Comparison of ENCODE assay signal across 11 cellular contexts in genomic region chr4:42399393-42399792, GRCh38. TPM values are rescaled to one million over a fixed set of nuclear protein-coding genes. Genes with fewer than 3 reads are reported as not detected.
DNase-seq lines count a peak whose midpoint lies in the region; ATAC-seq and TF ChIP-seq lines count a peak whose summit lies in the region.
"Had no signal": no experiment of that assay in that cellular context is flagged by ENCODE, and none has a peak within 500 bp of the region (broad histone marks: within the 10 kb centered on the region; RNA-seq: fewer than 3 reads in every experiment).

No MANE protein-coding gene starts in this region.

- no peak for TF ChIP-seq CTCF in coronary artery (IDR thresholded peaks at IDR 0.05)
- no peak for TF ChIP-seq CTCF in lower lobe of right lung (IDR thresholded peaks at IDR 0.05)

- H3K27me3 ChIP-seq in lower lobe of right lung (ENCODE audit: low read depth), result peaks cover 45% of the 10 kb centered on the region
- H3K27me3 ChIP-seq in subcutaneous abdominal adipose tissue (ENCODE audit: control insufficient read depth in 5 of 5, insufficient read depth in 4 of 5, low read length in 5 of 5), result peaks cover 20 to 43% (median 27%) of the 10 kb centered on the region in 5 donors

- H3K36me3 Mint-ChIP-seq in activated CD4-positive, alpha-beta T cell treated with anti-CD3 and anti-CD28 coated beads, Interleukin-2, amount 10 ng/mL, durations not matched to agents 24 days and 14 days (ENCODE audit: low read depth), result peaks cover 5% of the 10 kb centered on the region

- peak overlapping the region; percentile 83 for H3K4me3 ChIP-seq in coronary artery
- H3K4me3 ChIP-seq in lower lobe of right lung, result peak overlapping the region; percentile 57
- peak overlapping the region in 3 of 5 donors; percentile 63 to 73 (median 72) for H3K4me3 ChIP-seq in subcutaneous abdominal adipose tissue (ENCODE audit: low read depth in 1 of 5, low read length in 5 of 5)

- no peak overlapping the region for H3K9ac ChIP-seq in subcutaneous abdominal adipose tissue (ENCODE audit: low read length in 5 of 5)

- ATAC-seq in lower lobe of right lung, result no peak

- no peaks in the 10 kb centered on the region for H3K9me3 Mint-ChIP-seq in activated CD4-positive, alpha-beta T cell treated with anti-CD3 and anti-CD28 coated beads, Interleukin-2, amount 10 ng/mL, durations not matched to agents 24 days and 14 days
- H3K9me3 Mint-ChIP-seq: stimulated activated naive CD8-positive, alpha-beta T cell treated with anti-CD3 and anti-CD28 coated beads, Interleukin-15, Interleukin-2, amounts not matched to agents 100 ng/mL and 50 ng/mL, for 24 hours had no signal

- H3K4me1 Mint-ChIP-seq in activated CD4-positive, alpha-beta T cell treated with anti-CD3 and anti-CD28 coated beads, Interleukin-2, amount 10 ng/mL, durations not matched to agents 24 days and 14 days, result peaks cover 25% of the 10 kb centered on the region

- peaks cover 73% of the 10 kb centered on the region for H3K27me3 Mint-ChIP-seq in activated CD4-positive, alpha-beta T cell treated with anti-CD3 and anti-CD28 coated beads, Interleukin-2, amount 10 ng/mL, durations not matched to agents 24 days and 14 days

- no peak overlapping the region for H3K4me3 Mint-ChIP-seq in activated CD4-positive, alpha-beta T cell treated with anti-CD3 and anti-CD28 coated beads, Interleukin-2, amount 10 ng/mL, durations not matched to agents 24 days and 14 days

- H3K4me1 ChIP-seq in lower lobe of right lung, result peaks cover 28% of the 10 kb centered on the region
- peaks cover 0 to 32% (median 24%) of the 10 kb centered on the region in 5 donors for H3K4me1 ChIP-seq in subcutaneous abdominal adipose tissue (ENCODE audit: control insufficient read depth in 5 of 5, insufficient read depth in 5 of 5, low read length in 5 of 5)

- H3K36me3 ChIP-seq in lower lobe of right lung (no peaks in the 10 kb centered on the region), subcutaneous abdominal adipose tissue (ENCODE audit: control insufficient read depth in 5 of 5, insufficient read depth in 5 of 5, low read length in 5 of 5) (no peaks in the 10 kb centered on the region)

- no peak overlapping the region for H3K27ac ChIP-seq in coronary artery
- no peak overlapping the region for H3K27ac ChIP-seq in lower lobe of right lung
- no peak overlapping the region for H3K27ac ChIP-seq in subcutaneous abdominal adipose tissue (ENCODE audit: low read depth, low read length)

- intact Hi-C loops in activated CD4-positive, alpha-beta T cell treated with anti-CD3 and anti-CD28 coated beads, Interleukin-2, amount 10 ng/mL, durations not matched to agents 24 days and 14 days (cut with micrococcal nuclease), result loop anchor here (10.0 kb wide), 2 partner anchors 255 to 655 kb away; partner anchors contain the start of genes ATP8A1 and PHOX2B
- intact Hi-C loops in lower lobe of right lung (cut with DNase I), result no loop called here

- H3K9me3 ChIP-seq in lower lobe of right lung (no peaks in the 10 kb centered on the region), subcutaneous abdominal adipose tissue (ENCODE audit: control insufficient read depth in 5 of 5, low read length in 5 of 5) (no peaks in the 10 kb centered on the region)

- peak; percentile 56 for DNase-seq in activated CD4-positive, alpha-beta T cell treated with anti-CD3 and anti-CD28 coated beads, Interleukin-2, amount 10 ng/mL, durations not matched to agents 24 days and 14 days
- DNase-seq in activated CD4-positive, alpha-beta T cell treated with anti-CD3 and anti-CD28 coated beads for 1 hour, result no peak
- no peak for DNase-seq in coronary artery (ENCODE audit: low spot score)
- DNase-seq in lower lobe of right lung, result no peak
- no peak for DNase-seq in activated CD4-positive, alpha-beta T cell treated with anti-CD3 and anti-CD28 coated beads for 48 hours
- no peak for DNase-seq in NCI-H2171 (lab: John Stamatoyannopoulos, UW)
- no peak for DNase-seq in effector CD8-positive, alpha-beta T cell (lab: John Stamatoyannopoulos, UW)
- DNase-seq: NCI-H1048 had no signal

- H3K27ac Mint-ChIP-seq in activated CD4-positive, alpha-beta T cell treated with anti-CD3 and anti-CD28 coated beads, Interleukin-2, amount 10 ng/mL, durations not matched to agents 24 days and 14 days, result no peak overlapping the region
- H3K27ac Mint-ChIP-seq: stimulated activated naive CD8-positive, alpha-beta T cell treated with anti-CD3 and anti-CD28 coated beads, Interleukin-15, Interleukin-2, amounts not matched to agents 100 ng/mL and 50 ng/mL, for 24 hours had no signal

RNA-seq across cellular contexts. Expression of gene SHISA3, which starts 2.1 kb away (rescaled TPM):
- 0.09 and 0.23 TPM in 2 replicates for total RNA-seq in activated CD4-positive, alpha-beta T cell treated with anti-CD3 and anti-CD28 coated beads, Interleukin-2, amount 10 ng/mL, durations not matched to agents 24 days and 14 days
- total RNA-seq in lower lobe of right lung, result 3.7 TPM
- total RNA-seq: bronchial epithelial cell had no signal
